Comparison of ENCODE assay signal across 8 cellular contexts in genomic region chr1:205812878-205813754, GRCh38. TPM values are rescaled to one million over a fixed set of nuclear protein-coding genes. Genes with fewer than 3 reads are reported as not detected.
A peak's percentile ranks its signal among the peaks of the same experiment; 100 is the strongest.
DNase-seq lines count a peak whose midpoint lies in the region; ATAC-seq and TF ChIP-seq lines count a peak whose summit lies in the region.

TSS of gene SLC41A1 (minus strand) at chr1:205813198. CDS start at chr1:205810441, 2,757 bp downstream.

- peak; percentile 68 for TF ChIP-seq POLR2A in HCT116 (IDR thresholded peaks at IDR 0.05; ENCODE audit: borderline replicate concordance, extremely low read depth, insufficient read depth, insufficient read length)

- RAD21 ChIA-PET in HCT116 (lab: Charles Lee; ENCODE audit: low non-redundant PET in 1 of 2, low total read pairs in 2 of 2, uncharacterized antibody in 2 of 2, unreplicated experiment in 2 of 2): interaction anchor here in 1 of 2 experiments (0.7 kb wide), 1 partner anchor 222 kb away, joined by 3 read pairs; no protein-coding TSS in a partner anchor

- POLR2A ChIA-PET in HCT116 (lab: Charles Lee): interaction anchor here (0.8 to 1.0 kb wide), 2 partner anchors 13 to 147 kb away, joined by 3 to 5 read pairs; no protein-coding TSS in a partner anchor

- BruUV-seq in HCT116 (replicated peaks; lab: Mats Ljungman, UMichigan): no TSS peak

- H4K20me1 ChIP-seq in HCT116 (ENCODE audit: insufficient read depth): no peaks in the 10 kb centered on the region

- ATAC-seq in HCT116: peak; percentile 93

- peaks cover 29% of the 10 kb centered on the region for H3K36me3 Mint-ChIP-seq in nephron progenitor cell (ENCODE audit: low read depth)
- peaks cover 22% of the 10 kb centered on the region for H3K36me3 Mint-ChIP-seq in stimulated activated naive CD8-positive, alpha-beta T cell treated with anti-CD3 and anti-CD28 coated beads, Interleukin-15, Interleukin-2, amounts not matched to agents 100 ng/mL and 50 ng/mL, for 24 hours (ENCODE audit: low read depth)

- CTCF ChIA-PET in HCT116 (lab: Charles Lee): interaction anchor here (1.2 kb wide), 1 partner anchor 156 kb away, joined by 3 read pairs; no protein-coding TSS in a partner anchor

- H3K9me2 ChIP-seq in HCT116 (ENCODE audit: insufficient read depth): no peaks in the 10 kb centered on the region; the same call in 1 of the 2 replicates

- H3K9ac ChIP-seq in HCT116 (ENCODE audit: low read length): peak within 1 kb of the TSS; percentile 84

- H3K4me3 ChIP-seq in HCT116 (replicated peaks in 1 of 2; ENCODE audit: low read depth in 1 of 2, low read length in 2 of 2): peak within 1 kb of the TSS; percentile 64 to 72
- peak within 1 kb of the TSS; percentile 84 for H3K4me3 ChIP-seq in SJCRH30
- H3K4me3 ChIP-seq in fibroblast of the aortic adventitia (ENCODE audit: low read depth, low read length): peak within 1 kb of the TSS; percentile 83

- DNase-seq in EH (ENCODE audit: low read depth) (peak; percentile 93), HCT116 (ENCODE audit: low read depth, low spot score) (peak; percentile 76), MV-4-11 (lab: John Stamatoyannopoulos, UW) (peak; percentile 75), SJCRH30 (peak; percentile 93 to 97), activated gamma-delta T cell (lab: John Stamatoyannopoulos, UW) (peak; percentile 88), fibroblast of the aortic adventitia (ENCODE audit: low read depth) (peak; percentile 87), nephron progenitor cell (peak; percentile 94)

- H3K27me3 ChIP-seq in HCT116 (ENCODE audit: insufficient read depth, low read length): no peaks in the 10 kb centered on the region
- no peaks in the 10 kb centered on the region for H3K27me3 ChIP-seq in SJCRH30

- H3K4me3 Mint-ChIP-seq in nephron progenitor cell: peak within 1 kb of the TSS; percentile 96
- peak within 1 kb of the TSS; percentile 96 for H3K4me3 Mint-ChIP-seq in stimulated activated naive CD8-positive, alpha-beta T cell treated with anti-CD3 and anti-CD28 coated beads, Interleukin-15, Interleukin-2, amounts not matched to agents 100 ng/mL and 50 ng/mL, for 24 hours

- peaks cover 7 to 20% of the 10 kb centered on the region in 2 experiments; a peak in 3 of 4 replicates for H3K4me1 ChIP-seq in HCT116 (ENCODE audit: control insufficient read depth in 1 of 2, insufficient read depth in 2 of 2, low read length in 2 of 2)
- peaks cover 3% of the 10 kb centered on the region for H3K4me1 ChIP-seq in SJCRH30

- intact Hi-C loops in HCT116 (cut with micrococcal nuclease): loop anchor here (1.0 to 5.0 kb wide), 2 partner anchors 64 to 94 kb away; no protein-coding TSS in a partner anchor

- H3K4me1 Mint-ChIP-seq in nephron progenitor cell: peaks cover 75% of the 10 kb centered on the region
- H3K4me1 Mint-ChIP-seq in stimulated activated naive CD8-positive, alpha-beta T cell treated with anti-CD3 and anti-CD28 coated beads, Interleukin-15, Interleukin-2, amounts not matched to agents 100 ng/mL and 50 ng/mL, for 24 hours (ENCODE audit: low read depth): peaks cover 49% of the 10 kb centered on the region

- H3K27me3 Mint-ChIP-seq in nephron progenitor cell (ENCODE audit: low read depth, poor library complexity): peaks cover 5% of the 10 kb centered on the region
- H3K27me3 Mint-ChIP-seq in stimulated activated naive CD8-positive, alpha-beta T cell treated with anti-CD3 and anti-CD28 coated beads, Interleukin-15, Interleukin-2, amounts not matched to agents 100 ng/mL and 50 ng/mL, for 24 hours: no peaks in the 10 kb centered on the region

- TF ChIP-seq CTCF in HCT116 (IDR thresholded peaks at IDR 0.05 in 2 of 3, conservative IDR thresholded peaks at IDR 0.05 in 1 of 3; ENCODE audit: borderline replicate concordance in 1 of 3, insufficient read depth in 1 of 3, low read depth in 2 of 3, low read length in 2 of 3): no peak
- no peak for TF ChIP-seq CTCF in fibroblast of the aortic adventitia (IDR thresholded peaks at IDR 0.05; ENCODE audit: insufficient read depth, low read length)
- no peak for TF ChIP-seq CTCF in nephron progenitor cell (IDR thresholded peaks at IDR 0.05)

- H3K36me3 ChIP-seq in HCT116 (ENCODE audit: control insufficient read depth in 1 of 2, insufficient read depth in 2 of 2, low read length in 2 of 2): peaks cover 6 to 16% of the 10 kb centered on the region in 2 experiments; a peak in 2 of 4 replicates
- H3K36me3 ChIP-seq in SJCRH30: peaks cover 21% of the 10 kb centered on the region

- peak within 1 kb of the TSS; percentile 70 for H2AFZ ChIP-seq in HCT116 (ENCODE audit: low read depth, low read length, poor library complexity, severe bottlenecking)

- H3K9me3 Mint-ChIP-seq in nephron progenitor cell: no peaks in the 10 kb centered on the region
- H3K9me3 Mint-ChIP-seq in stimulated activated naive CD8-positive, alpha-beta T cell treated with anti-CD3 and anti-CD28 coated beads, Interleukin-15, Interleukin-2, amounts not matched to agents 100 ng/mL and 50 ng/mL, for 24 hours: no peaks in the 10 kb centered on the region

- peak within 1 kb of the TSS; percentile 58 for H3K27ac ChIP-seq in HCT116 (ENCODE audit: low read depth, low read length)
- H3K27ac ChIP-seq in SJCRH30: peak within 1 kb of the TSS; percentile 78

- peaks cover 27% of the 10 kb centered on the region; the same call in 1 of the 2 replicates for H3K79me2 ChIP-seq in HCT116 (ENCODE audit: insufficient read depth, low read length)

- H3K27ac Mint-ChIP-seq in nephron progenitor cell: peak within 1 kb of the TSS; percentile 87
- peak within 1 kb of the TSS; percentile 89 for H3K27ac Mint-ChIP-seq in stimulated activated naive CD8-positive, alpha-beta T cell treated with anti-CD3 and anti-CD28 coated beads, Interleukin-15, Interleukin-2, amounts not matched to agents 100 ng/mL and 50 ng/mL, for 24 hours

- H3K9me3 ChIP-seq in HCT116 (ENCODE audit: control insufficient read depth in 1 of 2, insufficient read depth in 1 of 2, low read depth in 1 of 2, low read length in 2 of 2): no peaks in the 10 kb centered on the region
- no peaks in the 10 kb centered on the region for H3K9me3 ChIP-seq in SJCRH30 (replicated peaks)

- H3K4me2 ChIP-seq in HCT116 (ENCODE audit: low read length): peak within 1 kb of the TSS; percentile 90

- no peak for TF ChIP-seq RAD21 in HCT116 (IDR thresholded peaks at IDR 0.05; ENCODE audit: low read depth)

TF ChIP-seq in HCT116, 20 proteins besides CTCF, POLR2A, EP300 and RAD21:
- TF ChIP-seq ZNF274 (IDR thresholded peaks at IDR 0.05; ENCODE audit: low read depth, low read length): no peak
- TF ChIP-seq CBX3 (IDR thresholded peaks at IDR 0.05; ENCODE audit: low read depth): peak; percentile 29; the same call in 1 of the 2 replicates
- peak; percentile 58; the same call in 1 of the 2 replicates for TF ChIP-seq EGR1 (IDR thresholded peaks at IDR 0.05; ENCODE audit: low read depth)
- peak; percentile 41 for TF ChIP-seq ZFX (IDR thresholded peaks at IDR 0.05)
- no peak for TF ChIP-seq ATF3 (IDR thresholded peaks at IDR 0.05)
- peak; percentile 92 for TF ChIP-seq POLR2AphosphoS5 (IDR thresholded peaks at IDR 0.05; ENCODE audit: low read depth, low read length)
- peak; percentile 69 for TF ChIP-seq SIN3A (IDR thresholded peaks at IDR 0.05; ENCODE audit: low read depth)
- peak; percentile 51; the same call in 1 of the 2 replicates for TF ChIP-seq MAX (IDR thresholded peaks at IDR 0.05)
- peak; percentile 93 for TF ChIP-seq SP1 (IDR thresholded peaks at IDR 0.05; ENCODE audit: low read depth)
- peak; percentile 15 for TF ChIP-seq TCF7L2 (IDR thresholded peaks at IDR 0.05; ENCODE audit: borderline replicate concordance, extremely low read depth, insufficient read depth, insufficient read length)

RNA-seq across cellular contexts. Expression of gene SLC41A1, which starts in this region (rescaled TPM):
- total RNA-seq in HCT116 (2021; ENCODE audit: unreplicated experiment) (35.9 TPM), fibroblast of the aortic adventitia (ENCODE audit: low replicate concordance) (20.9 and 27.1 TPM in 2 replicates)
- 25.9 and 28.4 TPM in 2 replicates for polyA plus RNA-seq in HCT116 (2012)
- 33.2 and 36.2 TPM in 2 replicates for total RNA-seq in SJCRH30 (2014; rRNA removed; shearing (Covaris generic))

Comparison
In these comparisons a context has a peak if more than half of its experiments do, and no peak if none do; other contexts are left out.
1. Peak in every context shown above with its lines: DNase-seq, ATAC-seq, H3K4me3 ChIP-seq and H3K27ac ChIP-seq.